8 cellular contexts compared by ENCODE assay signal in the genomic region with DNA sequence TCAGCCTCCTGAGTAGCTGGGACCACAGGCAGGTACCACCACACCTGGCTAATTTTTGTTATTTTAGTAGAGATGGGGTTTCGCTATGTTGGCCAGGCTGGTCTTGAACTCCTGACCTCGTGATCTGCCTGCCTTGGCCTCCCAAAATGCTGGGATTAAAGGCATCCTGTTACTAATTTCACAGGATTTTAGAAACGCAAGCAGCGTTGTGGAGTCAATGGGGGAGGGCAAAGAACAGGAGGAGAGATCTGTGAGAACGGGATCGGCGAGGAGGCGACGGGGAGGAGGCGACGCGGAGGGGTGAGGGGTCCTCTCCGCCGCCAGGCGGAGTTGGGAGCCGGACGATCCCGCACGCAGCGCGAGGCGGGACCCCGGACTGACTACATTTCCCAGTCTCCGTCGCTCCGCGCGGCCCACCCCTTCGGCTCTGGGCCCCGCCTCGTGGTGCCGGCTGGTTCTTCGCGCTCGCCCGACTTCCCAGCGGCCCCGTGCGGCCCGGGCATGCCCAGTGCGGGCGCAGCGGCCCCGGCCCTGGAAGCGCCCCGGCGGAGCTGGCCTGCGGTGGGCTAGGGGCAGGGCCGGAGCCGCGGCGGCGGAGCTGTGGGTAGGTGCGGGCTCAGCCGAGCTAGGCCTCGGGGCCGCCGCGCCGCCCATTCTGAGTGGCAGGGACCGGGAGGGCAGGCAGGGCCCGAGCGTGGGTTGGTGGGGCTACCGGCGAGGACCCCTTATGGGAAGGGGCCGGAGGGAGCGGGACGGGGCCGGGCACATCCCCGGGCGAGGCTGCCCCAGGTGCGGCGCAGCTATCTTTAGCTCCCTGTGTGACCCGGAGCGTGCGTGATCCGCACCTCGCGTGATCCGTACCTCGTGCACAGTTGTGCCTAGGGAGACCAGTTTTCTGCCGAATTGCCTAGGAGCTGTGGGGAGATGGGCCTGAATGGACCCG. TPM values are rescaled to one million over a fixed set of nuclear protein-coding genes. Genes with fewer than 3 reads are reported as not detected.
DNase-seq lines count a peak whose midpoint lies in the region; ATAC-seq lines count a peak whose summit lies in the region.

A gene (plus strand): TSS at position 508 of the 943 bp plus-strand sequence. CDS start 3,051 bp downstream, outside the sequence.

- H3K4me3 Mint-ChIP-seq in activated CD8-positive, alpha-beta memory T cell treated with anti-CD3 and anti-CD28 coated beads, Interleukin-2, amount 10 ng/mL, durations not matched to agents 7 days and 5 days = peak within 1 kb of the TSS; percentile 89

- H3K4me1 ChIP-seq in endocrine pancreas (ENCODE audit: control insufficient read depth, insufficient read depth, low read length) = peaks cover 9% of the 10 kb centered on the region

- ATAC-seq in GM21360 (IDR thresholded peaks at IDR 0.05; ENCODE audit: unreplicated experiment) = peak; percentile 97
- ATAC-seq in activated CD8-positive, alpha-beta memory T cell treated with anti-CD3 and anti-CD28 coated beads, Interleukin-2, amount 10 ng/mL, durations not matched to agents 7 days and 5 days = peak; percentile 98

- H3K4me3 ChIP-seq in endocrine pancreas (ENCODE audit: control insufficient read depth, insufficient read depth, low read length) = peak within 1 kb of the TSS; percentile 90

- peak within 1 kb of the TSS; percentile 89 for H3K27ac Mint-ChIP-seq in activated CD8-positive, alpha-beta memory T cell treated with anti-CD3 and anti-CD28 coated beads, Interleukin-2, amount 10 ng/mL, durations not matched to agents 7 days and 5 days

- in situ Hi-C loops in Caki2 (cut with HindIII; ENCODE audit: low pct_unique_long_range_greater_than_20kb, low sequenced_read_pairs) = no loop called here

- H3K4me1 Mint-ChIP-seq in activated CD8-positive, alpha-beta memory T cell treated with anti-CD3 and anti-CD28 coated beads, Interleukin-2, amount 10 ng/mL, durations not matched to agents 7 days and 5 days = peaks cover 27% of the 10 kb centered on the region

- no peaks in the 10 kb centered on the region for H3K9me3 Mint-ChIP-seq in activated CD8-positive, alpha-beta memory T cell treated with anti-CD3 and anti-CD28 coated beads, Interleukin-2, amount 10 ng/mL, durations not matched to agents 7 days and 5 days (ENCODE audit: low read depth)

- H3K9ac ChIP-seq in endocrine pancreas (ENCODE audit: control insufficient read depth, insufficient read depth, low read length) = peak within 1 kb of the TSS; percentile 98

- peak; percentile 75 for DNase-seq in Caki2 (ENCODE audit: low read depth)
- DNase-seq in HT1080 (ENCODE audit: low read depth) = peak; percentile 93
- DNase-seq in NOMO-1 treated with dmso at 0.1 percent for 144 hours (lab: John Stamatoyannopoulos, UW; ENCODE audit: unreplicated experiment) = peak; percentile 80
- DNase-seq in activated CD8-positive, alpha-beta memory T cell treated with anti-CD3 and anti-CD28 coated beads, Interleukin-2, amount 10 ng/mL, durations not matched to agents 7 days and 5 days = peak; percentile 92
- peak; percentile 96 for DNase-seq in mesenteric fat pad (ENCODE audit: low spot score)
- peak; percentile 67 for DNase-seq in stimulated activated CD8-positive, alpha-beta memory T cell treated with anti-CD3 and anti-CD28 coated beads, Interleukin-15, amount 100 ng/mL, for 24 hours (ENCODE audit: low read depth)

- H3K27me3 ChIP-seq in endocrine pancreas (ENCODE audit: control insufficient read depth, insufficient read depth, low read length) = no peaks in the 10 kb centered on the region

- no peaks in the 10 kb centered on the region for H3K9me3 ChIP-seq in endocrine pancreas (ENCODE audit: control insufficient read depth, low read length)

- peaks cover 14% of the 10 kb centered on the region for H3K36me3 Mint-ChIP-seq in activated CD8-positive, alpha-beta memory T cell treated with anti-CD3 and anti-CD28 coated beads, Interleukin-2, amount 10 ng/mL, durations not matched to agents 7 days and 5 days

- CTCF ChIA-PET in activated CD8-positive, alpha-beta memory T cell treated with anti-CD3 and anti-CD28 coated beads, Interleukin-2, amount 10 ng/mL, durations not matched to agents 7 days and 5 days (lab: Charles Lee) = interaction anchor here (0.5 to 2.5 kb wide), 10 partner anchors 14 to 334 kb away, joined by 3 to 11 read pairs (median 4); a partner anchor contains a TSS

- no peaks in the 10 kb centered on the region for H3K27me3 Mint-ChIP-seq in activated CD8-positive, alpha-beta memory T cell treated with anti-CD3 and anti-CD28 coated beads, Interleukin-2, amount 10 ng/mL, durations not matched to agents 7 days and 5 days

- no peaks in the 10 kb centered on the region for H3K36me3 ChIP-seq in endocrine pancreas (ENCODE audit: control insufficient read depth, insufficient read depth, low read length)

RNA-seq across cellular contexts. Expression of the gene that starts here (rescaled TPM):
- 9.1 and 12.4 TPM in 2 replicates for total RNA-seq in Caki2 (2014; rRNA removed; shearing (Covaris generic); ENCODE audit: low replicate concordance)
- total RNA-seq in HT1080 (2014; rRNA removed; shearing (Covaris generic)) = 177 and 227 TPM in 2 replicates
- polyA plus RNA-seq in HT1080 (2015; cell fraction: cytosol; rRNA removed) = 251 and 270 TPM in 2 replicates
- 69.7 and 77.5 TPM in 2 replicates for polyA plus RNA-seq in HT1080 (2015; cell fraction: nucleus; rRNA removed)
- total RNA-seq in activated CD8-positive, alpha-beta memory T cell treated with anti-CD3 and anti-CD28 coated beads, Interleukin-2, amount 10 ng/mL, durations not matched to agents 7 days and 5 days = 10 to 100 TPM; 29.0 to 44.1 TPM
- 71.7 TPM for total RNA-seq in mesenteric fat pad

Comparison
In these comparisons a context has a peak if more than half of its experiments do, and no peak if none do; other contexts are left out.
1. Peak in every context shown above with its lines: DNase-seq, ATAC-seq and H3K4me3 ChIP-seq.